Comparison of ENCODE assay signal across 1 cellular context in the genomic region with DNA sequence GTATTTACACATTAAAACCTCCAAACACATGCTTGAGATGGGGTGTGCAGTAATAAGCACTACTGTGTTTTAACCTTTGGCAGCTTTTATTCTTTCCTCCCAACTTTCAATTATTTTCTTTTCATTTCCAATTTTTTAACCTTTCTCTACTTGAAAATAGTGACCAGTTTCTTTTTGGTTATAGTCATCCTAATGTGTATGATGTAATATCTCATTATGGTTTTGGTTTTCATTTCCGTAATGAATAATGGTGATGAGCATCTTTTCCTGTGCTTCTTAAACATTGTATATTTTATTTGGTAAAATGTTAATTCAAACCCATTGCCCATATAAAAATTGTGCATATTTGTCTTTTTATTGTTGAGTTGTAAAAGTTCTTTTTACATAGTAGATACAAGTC.
TF ChIP-seq lines count a peak whose summit lies in the region.

No MANE protein-coding gene starts in this region.

TF ChIP-seq in GM12878, 131 proteins besides CTCF, POLR2A, EP300 and RAD21 (continued from another document):
- TF ChIP-seq, protein P1, sequence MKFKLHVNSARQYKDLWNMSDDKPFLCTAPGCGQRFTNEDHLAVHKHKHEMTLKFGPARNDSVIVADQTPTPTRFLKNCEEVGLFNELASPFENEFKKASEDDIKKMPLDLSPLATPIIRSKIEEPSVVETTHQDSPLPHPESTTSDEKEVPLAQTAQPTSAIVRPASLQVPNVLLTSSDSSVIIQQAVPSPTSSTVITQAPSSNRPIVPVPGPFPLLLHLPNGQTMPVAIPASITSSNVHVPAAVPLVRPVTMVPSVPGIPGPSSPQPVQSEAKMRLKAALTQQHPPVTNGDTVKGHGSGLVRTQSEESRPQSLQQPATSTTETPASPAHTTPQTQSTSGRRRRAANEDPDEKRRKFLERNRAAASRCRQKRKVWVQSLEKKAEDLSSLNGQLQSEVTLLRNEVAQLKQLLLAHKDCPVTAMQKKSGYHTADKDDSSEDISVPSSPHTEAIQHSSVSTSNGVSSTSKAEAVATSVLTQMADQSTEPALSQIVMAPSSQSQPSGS (IDR thresholded peaks at IDR 0.05; ENCODE audit: low read length), result peak; percentile 59; the same call in 1 of the 2 replicates
